In the genomic region with DNA sequence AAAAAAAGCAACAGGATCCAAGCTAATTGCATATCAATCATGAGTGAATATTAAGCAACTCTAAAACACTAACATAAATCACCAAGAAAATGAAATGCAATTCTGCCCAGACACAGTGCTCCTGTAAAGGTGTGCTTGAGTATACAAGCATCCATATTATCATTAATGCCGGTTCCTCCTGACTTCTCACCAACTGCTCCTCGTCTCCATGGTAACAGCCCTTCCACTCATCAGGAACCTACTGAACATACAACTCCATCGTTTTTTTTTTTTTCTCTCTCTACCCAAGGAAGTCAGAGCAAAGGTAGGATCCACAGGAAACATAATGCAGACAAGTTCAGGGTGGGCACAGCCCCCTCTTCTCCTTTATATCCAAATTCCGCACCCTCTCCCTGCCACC, we compare ENCODE assay signal across 1 cellular context.
TF ChIP-seq lines count a peak whose summit lies in the region.

No MANE protein-coding gene starts in this region.

TF ChIP-seq in GM23338, 12 proteins besides CTCF, POLR2A, EP300 and RAD21 (continued from another document):
- TF ChIP-seq, protein P1, sequence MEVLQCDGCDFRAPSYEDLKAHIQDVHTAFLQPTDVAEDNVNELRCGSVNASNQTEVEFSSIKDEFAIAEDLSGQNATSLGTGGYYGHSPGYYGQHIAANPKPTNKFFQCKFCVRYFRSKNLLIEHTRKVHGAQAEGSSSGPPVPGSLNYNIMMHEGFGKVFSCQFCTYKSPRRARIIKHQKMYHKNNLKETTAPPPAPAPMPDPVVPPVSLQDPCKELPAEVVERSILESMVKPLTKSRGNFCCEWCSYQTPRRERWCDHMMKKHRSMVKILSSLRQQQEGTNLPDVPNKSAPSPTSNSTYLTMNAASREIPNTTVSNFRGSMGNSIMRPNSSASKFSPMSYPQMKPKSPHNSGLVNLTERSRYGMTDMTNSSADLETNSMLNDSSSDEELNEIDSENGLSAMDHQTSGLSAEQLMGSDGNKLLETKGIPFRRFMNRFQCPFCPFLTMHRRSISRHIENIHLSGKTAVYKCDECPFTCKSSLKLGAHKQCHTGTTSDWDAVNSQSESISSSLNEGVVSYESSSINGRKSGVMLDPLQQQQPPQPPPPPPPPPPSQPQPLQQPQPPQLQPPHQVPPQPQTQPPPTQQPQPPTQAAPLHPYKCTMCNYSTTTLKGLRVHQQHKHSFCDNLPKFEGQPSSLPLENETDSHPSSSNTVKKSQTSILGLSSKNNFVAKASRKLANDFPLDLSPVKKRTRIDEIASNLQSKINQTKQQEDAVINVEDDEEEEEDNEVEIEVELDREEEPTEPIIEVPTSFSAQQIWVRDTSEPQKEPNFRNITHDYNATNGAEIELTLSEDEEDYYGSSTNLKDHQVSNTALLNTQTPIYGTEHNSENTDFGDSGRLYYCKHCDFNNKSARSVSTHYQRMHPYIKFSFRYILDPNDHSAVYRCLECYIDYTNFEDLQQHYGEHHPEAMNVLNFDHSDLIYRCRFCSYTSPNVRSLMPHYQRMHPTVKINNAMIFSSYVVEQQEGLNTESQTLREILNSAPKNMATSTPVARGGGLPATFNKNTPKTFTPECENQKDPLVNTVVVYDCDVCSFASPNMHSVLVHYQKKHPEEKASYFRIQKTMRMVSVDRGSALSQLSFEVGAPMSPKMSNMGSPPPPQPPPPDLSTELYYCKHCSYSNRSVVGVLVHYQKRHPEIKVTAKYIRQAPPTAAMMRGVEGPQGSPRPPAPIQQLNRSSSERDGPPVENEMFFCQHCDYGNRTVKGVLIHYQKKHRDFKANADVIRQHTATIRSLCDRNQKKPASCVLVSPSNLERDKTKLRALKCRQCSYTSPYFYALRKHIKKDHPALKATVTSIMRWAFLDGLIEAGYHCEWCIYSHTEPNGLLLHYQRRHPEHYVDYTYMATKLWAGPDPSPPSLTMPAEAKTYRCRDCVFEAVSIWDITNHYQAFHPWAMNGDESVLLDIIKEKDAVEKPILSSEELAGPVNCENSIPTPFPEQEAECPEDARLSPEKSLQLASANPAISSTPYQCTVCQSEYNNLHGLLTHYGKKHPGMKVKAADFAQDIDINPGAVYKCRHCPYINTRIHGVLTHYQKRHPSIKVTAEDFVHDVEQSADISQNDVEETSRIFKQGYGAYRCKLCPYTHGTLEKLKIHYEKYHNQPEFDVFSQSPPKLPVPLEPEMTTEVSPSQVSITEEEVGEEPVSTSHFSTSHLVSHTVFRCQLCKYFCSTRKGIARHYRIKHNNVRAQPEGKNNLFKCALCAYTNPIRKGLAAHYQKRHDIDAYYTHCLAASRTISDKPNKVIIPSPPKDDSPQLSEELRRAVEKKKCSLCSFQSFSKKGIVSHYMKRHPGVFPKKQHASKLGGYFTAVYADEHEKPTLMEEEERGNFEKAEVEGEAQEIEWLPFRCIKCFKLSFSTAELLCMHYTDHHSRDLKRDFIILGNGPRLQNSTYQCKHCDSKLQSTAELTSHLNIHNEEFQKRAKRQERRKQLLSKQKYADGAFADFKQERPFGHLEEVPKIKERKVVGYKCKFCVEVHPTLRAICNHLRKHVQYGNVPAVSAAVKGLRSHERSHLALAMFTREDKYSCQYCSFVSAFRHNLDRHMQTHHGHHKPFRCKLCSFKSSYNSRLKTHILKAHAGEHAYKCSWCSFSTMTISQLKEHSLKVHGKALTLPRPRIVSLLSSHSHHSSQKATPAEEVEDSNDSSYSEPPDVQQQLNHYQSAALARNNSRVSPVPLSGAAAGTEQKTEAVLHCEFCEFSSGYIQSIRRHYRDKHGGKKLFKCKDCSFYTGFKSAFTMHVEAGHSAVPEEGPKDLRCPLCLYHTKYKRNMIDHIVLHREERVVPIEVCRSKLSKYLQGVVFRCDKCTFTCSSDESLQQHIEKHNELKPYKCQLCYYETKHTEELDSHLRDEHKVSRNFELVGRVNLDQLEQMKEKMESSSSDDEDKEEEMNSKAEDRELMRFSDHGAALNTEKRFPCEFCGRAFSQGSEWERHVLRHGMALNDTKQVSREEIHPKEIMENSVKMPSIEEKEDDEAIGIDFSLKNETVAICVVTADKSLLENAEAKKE (CRISPR knock-in tag; IDR thresholded peaks at IDR 0.05): no peak
- TF ChIP-seq NANOG (IDR thresholded peaks at IDR 0.05; ENCODE audit: borderline replicate concordance) (no peak), ZNF331 (CRISPR knock-in tag; IDR thresholded peaks at IDR 0.05; ENCODE audit: low read depth) (no peak), JUNB (IDR thresholded peaks at IDR 0.05; ENCODE audit: unreplicated experiment) (no peak), EZH2phosphoT487 (IDR thresholded peaks at IDR 0.05; ENCODE audit: unreplicated experiment) (no peak), ZNF114 (CRISPR knock-in tag; IDR thresholded peaks at IDR 0.05) (no peak), EZH2 (IDR thresholded peaks at IDR 0.05; ENCODE audit: low read depth, unreplicated experiment) (no peak), POLR2AphosphoS5 (IDR thresholded peaks at IDR 0.05; ENCODE audit: low read depth) (no peak), CREB1 (CRISPR knock-in tag; IDR thresholded peaks at IDR 0.05; ENCODE audit: low read depth) (no peak), STAT1 (IDR thresholded peaks at IDR 0.05; ENCODE audit: unreplicated experiment) (no peak)
- TF ChIP-seq, protein P2, sequence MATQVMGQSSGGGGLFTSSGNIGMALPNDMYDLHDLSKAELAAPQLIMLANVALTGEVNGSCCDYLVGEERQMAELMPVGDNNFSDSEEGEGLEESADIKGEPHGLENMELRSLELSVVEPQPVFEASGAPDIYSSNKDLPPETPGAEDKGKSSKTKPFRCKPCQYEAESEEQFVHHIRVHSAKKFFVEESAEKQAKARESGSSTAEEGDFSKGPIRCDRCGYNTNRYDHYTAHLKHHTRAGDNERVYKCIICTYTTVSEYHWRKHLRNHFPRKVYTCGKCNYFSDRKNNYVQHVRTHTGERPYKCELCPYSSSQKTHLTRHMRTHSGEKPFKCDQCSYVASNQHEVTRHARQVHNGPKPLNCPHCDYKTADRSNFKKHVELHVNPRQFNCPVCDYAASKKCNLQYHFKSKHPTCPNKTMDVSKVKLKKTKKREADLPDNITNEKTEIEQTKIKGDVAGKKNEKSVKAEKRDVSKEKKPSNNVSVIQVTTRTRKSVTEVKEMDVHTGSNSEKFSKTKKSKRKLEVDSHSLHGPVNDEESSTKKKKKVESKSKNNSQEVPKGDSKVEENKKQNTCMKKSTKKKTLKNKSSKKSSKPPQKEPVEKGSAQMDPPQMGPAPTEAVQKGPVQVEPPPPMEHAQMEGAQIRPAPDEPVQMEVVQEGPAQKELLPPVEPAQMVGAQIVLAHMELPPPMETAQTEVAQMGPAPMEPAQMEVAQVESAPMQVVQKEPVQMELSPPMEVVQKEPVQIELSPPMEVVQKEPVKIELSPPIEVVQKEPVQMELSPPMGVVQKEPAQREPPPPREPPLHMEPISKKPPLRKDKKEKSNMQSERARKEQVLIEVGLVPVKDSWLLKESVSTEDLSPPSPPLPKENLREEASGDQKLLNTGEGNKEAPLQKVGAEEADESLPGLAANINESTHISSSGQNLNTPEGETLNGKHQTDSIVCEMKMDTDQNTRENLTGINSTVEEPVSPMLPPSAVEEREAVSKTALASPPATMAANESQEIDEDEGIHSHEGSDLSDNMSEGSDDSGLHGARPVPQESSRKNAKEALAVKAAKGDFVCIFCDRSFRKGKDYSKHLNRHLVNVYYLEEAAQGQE (IDR thresholded peaks at IDR 0.05; ENCODE audit: unreplicated experiment): no peak
